ENCODE assay signal across 9 cellular contexts in the genomic region with DNA sequence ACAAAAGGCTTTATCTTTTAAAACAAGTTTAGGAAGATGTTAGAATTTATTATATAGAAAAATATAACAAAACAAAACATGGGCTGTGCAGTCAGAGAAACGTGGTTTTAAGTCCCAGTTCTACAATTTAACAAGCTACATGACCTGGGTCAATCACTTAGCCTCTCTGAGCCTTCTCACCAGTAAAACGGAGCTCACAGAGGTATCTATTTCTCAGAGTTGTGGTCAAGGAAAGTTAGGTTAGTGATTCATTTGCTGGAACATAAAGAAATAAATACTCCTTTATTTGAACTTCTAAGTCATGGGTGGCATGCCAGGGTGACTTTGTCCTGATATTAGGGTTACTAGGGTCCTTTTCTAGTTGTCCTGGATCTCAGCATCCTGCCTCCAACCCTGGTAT. TPM values are rescaled to one million over a fixed set of nuclear protein-coding genes. Genes with fewer than 3 reads are reported as not detected.
"Had no signal": no experiment of that assay in that cellular context is flagged by ENCODE, and none has a peak within 500 bp of the region (broad histone marks: within the 10 kb centered on the region; RNA-seq: fewer than 3 reads in every experiment).

No MANE protein-coding gene starts in this region.

- H3K4me2 ChIP-seq: GM23338 had no signal

- H3K4me3 Mint-ChIP-seq: GM23338, H9, HFFc6, IgD-negative memory B cell had no signal

- ATAC-seq: GM23338, HepG2 had no signal

- H3K4me3 ChIP-seq: GM23338 had no signal

- H3K36me3 Mint-ChIP-seq: IgD-negative memory B cell had no signal

- H3K27ac Mint-ChIP-seq: GM23338, HFFc6, IgD-negative memory B cell had no signal

- FAIRE-seq: H1, HepG2 had no signal

- H3K9me3 Mint-ChIP-seq: GM23338, H9, HFFc6 had no signal

- H3K4me1 Mint-ChIP-seq: H9, IgD-negative memory B cell had no signal

- DNase-seq: H9, HCEC 1CT, HFFc6, KBM-7 had no signal

- H3K27ac ChIP-seq: HL-60 had no signal

RNA-seq across cellular contexts. Expression of a gene that starts 34.2 kb away (rescaled TPM):
- total RNA-seq: GM23338, H1, H9, HFFc6 had no signal
- polyA plus RNA-seq: GM23338, H1, IgD-negative memory B cell had no signal
